ENCODE assay signal across 8 cellular contexts in the genomic region with DNA sequence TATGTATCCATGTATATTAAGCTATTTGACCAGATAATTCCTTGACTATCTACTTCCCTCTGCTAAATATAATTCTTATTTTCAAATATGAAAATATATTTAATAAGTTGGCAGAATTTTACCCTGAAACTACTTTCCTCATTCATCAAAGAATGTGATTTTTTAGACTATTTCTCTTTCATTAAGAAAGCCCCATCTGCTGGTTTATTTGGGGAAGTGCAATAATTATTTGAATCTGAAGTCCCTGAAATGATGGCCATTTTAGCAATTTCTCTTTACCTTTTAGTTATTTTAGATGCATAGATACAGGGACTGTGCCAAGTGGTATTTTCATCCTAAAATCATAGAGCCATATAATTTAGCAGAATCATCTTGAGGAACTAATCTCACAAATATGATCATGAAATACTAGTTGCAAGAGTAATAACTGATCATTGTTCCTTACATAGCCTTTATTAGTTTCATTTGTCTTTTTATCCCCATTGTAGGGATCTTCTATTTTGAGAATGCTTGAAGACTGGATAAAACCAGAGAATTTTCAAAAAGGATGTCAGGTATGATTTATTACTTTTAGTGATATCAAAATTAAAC. TPM values are rescaled to one million over a fixed set of nuclear protein-coding genes. Genes with fewer than 3 reads are reported as not detected.
A peak's percentile ranks its signal among the peaks of the same experiment; 100 is the strongest.
DNase-seq lines count a peak whose midpoint lies in the region; ATAC-seq and TF ChIP-seq lines count a peak whose summit lies in the region.

No MANE protein-coding gene starts in this region.

- H2BK15ac ChIP-seq in H9 (ENCODE audit: low read depth, low read length), result no peak overlapping the region

- no peak overlapping the region for H3K14ac ChIP-seq in H9 (ENCODE audit: insufficient read depth, low read length)

- no peak overlapping the region for H3K23ac ChIP-seq in H9 (ENCODE audit: insufficient read length, low read depth, low read length)

- H4K20me1 ChIP-seq in H9 (ENCODE audit: control insufficient read depth, insufficient read depth, insufficient read length), result no peaks in the 10 kb centered on the region

- no peak overlapping the region for H2BK120ac ChIP-seq in H9 (ENCODE audit: low read depth, low read length, poor library complexity, severe bottlenecking)

- H2AFZ ChIP-seq in H9 (ENCODE audit: low read length), result no peak overlapping the region

- H3K23me2 ChIP-seq in H9 (ENCODE audit: insufficient read length, low read depth, low read length, poor library complexity, severe bottlenecking), result no peaks in the 10 kb centered on the region

- H2AK5ac ChIP-seq in H9 (ENCODE audit: insufficient read length, low read length), result no peak overlapping the region

- CTCF ChIA-PET in CD4-positive, alpha-beta T cell (lab: Charles Lee), result interaction anchor here (1.0 to 3.2 kb wide), 2 partner anchors 509 to 517 kb away, joined by 4 to 13 read pairs; no protein-coding TSS in a partner anchor

- TF ChIP-seq CTCF in CD4-positive, alpha-beta T cell (IDR thresholded peaks at IDR 0.05), result peak; percentile 93
- TF ChIP-seq CTCF in H9 (conservative IDR thresholded peaks at IDR 0.05), result peak; percentile 76
- TF ChIP-seq CTCF in RWPE2 (IDR thresholded peaks at IDR 0.05; ENCODE audit: poor library complexity, severe bottlenecking), result peak; percentile 89

- H4K91ac ChIP-seq in H9 (ENCODE audit: insufficient read length, low read depth, low read length), result no peak overlapping the region

- H3K4me3 Mint-ChIP-seq in CD4-positive, alpha-beta T cell, result peak overlapping the region; percentile 91
- H3K4me3 Mint-ChIP-seq in H9, result no peak overlapping the region

- intact Hi-C loops in CD4-positive, alpha-beta T cell (cut with DNase I, micrococcal nuclease), result loop anchor here (1.0 to 5.0 kb wide), 4 partner anchors 303 to 1093 kb away; no protein-coding TSS in a partner anchor

- no peak overlapping the region for H4K8ac ChIP-seq in H9 (replicated peaks; ENCODE audit: insufficient read length, low read depth, low read length)

- no peak overlapping the region for H4K5ac ChIP-seq in H9 (ENCODE audit: insufficient read length, low read depth, low read length)

- no peak for ATAC-seq in CD4-positive, alpha-beta T cell (ENCODE audit: poor library complexity)
- ATAC-seq in RWPE2 (ENCODE audit: low read depth), result no peak
- ATAC-seq in GM19023 (IDR thresholded peaks at IDR 0.05; ENCODE audit: unreplicated experiment), result no peak

- no peak overlapping the region for H3K4me2 ChIP-seq in H9 (ENCODE audit: insufficient read depth, insufficient read length, low read length)

- H2BK12ac ChIP-seq in H9 (ENCODE audit: insufficient read length, low read depth, low read length), result no peak overlapping the region

- peaks cover 10% of the 10 kb centered on the region for H3K4me1 Mint-ChIP-seq in CD4-positive, alpha-beta T cell (ENCODE audit: low read depth)
- peaks cover 4 to 5% of the 10 kb centered on the region in 2 experiments for H3K4me1 Mint-ChIP-seq in H9

- peaks cover under 1% of the 10 kb centered on the region for H3K27me3 Mint-ChIP-seq in CD4-positive, alpha-beta T cell
- no peaks in the 10 kb centered on the region for H3K27me3 Mint-ChIP-seq in H9 (ENCODE audit: low read depth)

- no peak for DNase-seq in CD4-positive, alpha-beta T cell
- DNase-seq in H9 (no peak), RWPE2 (ENCODE audit: low spot score) (no peak), erythroblast (lab: John Stamatoyannopoulos, UW) (peak; percentile 30 to 54), putamen (ENCODE audit: low spot score) (peak; percentile 19), NCI-H146 treated with DMSO at 0.1 percent for 48 hours (lab: John Stamatoyannopoulos, UW; ENCODE audit: unreplicated experiment) (no peak)
- no peak for DNase-seq in stimulated activated CD4-positive, alpha-beta T cell treated with anti-CD3 and anti-CD28 coated beads, Interleukin-4, amount 100 ng/mL, for 24 hours

- no peak overlapping the region for H3K56ac ChIP-seq in H9 (ENCODE audit: insufficient read length, low read depth, low read length)

- H3K18ac ChIP-seq in H9 (ENCODE audit: insufficient read length, low read depth, low read length), result no peak overlapping the region

- H3K9ac ChIP-seq in H9 (ENCODE audit: extremely low read depth, insufficient read length, low read length), result no peak overlapping the region

- H3K4ac ChIP-seq in H9 (ENCODE audit: low read depth, low read length), result no peak overlapping the region

- no peaks in the 10 kb centered on the region for H3K9me3 Mint-ChIP-seq in CD4-positive, alpha-beta T cell
- H3K9me3 Mint-ChIP-seq in H9, result no peaks in the 10 kb centered on the region

- no peaks in the 10 kb centered on the region for H3K36me3 Mint-ChIP-seq in CD4-positive, alpha-beta T cell (ENCODE audit: low read depth)
- no peaks in the 10 kb centered on the region for H3K36me3 Mint-ChIP-seq in H9 (ENCODE audit: insufficient read depth in 1 of 3, low read depth in 3 of 3)

- H3K79me1 ChIP-seq in H9 (ENCODE audit: insufficient read depth, low read depth, low read length, poor library complexity, severe bottlenecking), result no peaks in the 10 kb centered on the region

- H3K27me3 ChIP-seq in CD4-positive, alpha-beta T cell (ENCODE audit: control insufficient read depth, insufficient read depth, low read length), result no peaks in the 10 kb centered on the region
- no peaks in the 10 kb centered on the region for H3K27me3 ChIP-seq in H9 (ENCODE audit: insufficient read depth, low read length)
- H3K27me3 ChIP-seq in RWPE2 (ENCODE audit: insufficient read depth, poor library complexity, severe bottlenecking), result no peaks in the 10 kb centered on the region

- POLR2A ChIA-PET in CD4-positive, alpha-beta T cell (lab: Charles Lee), result no interaction called here

- no peak for TF ChIP-seq POLR2A in erythroblast (IDR thresholded peaks at IDR 0.05; ENCODE audit: low read length)

- no peak overlapping the region for H3K4me3 ChIP-seq in RWPE2 (ENCODE audit: severe bottlenecking)

- no peak overlapping the region for H3K27ac ChIP-seq in CD4-positive, alpha-beta T cell (ENCODE audit: low read depth, low read length)
- H3K27ac ChIP-seq in H9 (ENCODE audit: insufficient read length, low read depth, low read length) (no peak overlapping the region), RWPE2 (ENCODE audit: poor library complexity, severe bottlenecking) (no peak overlapping the region)

- H3K4me1 ChIP-seq in H9 (ENCODE audit: insufficient read depth, low read length) (no peaks in the 10 kb centered on the region), RWPE2 (ENCODE audit: insufficient read depth, poor library complexity, severe bottlenecking) (no peaks in the 10 kb centered on the region)

- H3K27ac Mint-ChIP-seq in CD4-positive, alpha-beta T cell, result no peak overlapping the region
- no peak overlapping the region for H3K27ac Mint-ChIP-seq in H9

- no peak overlapping the region for H2BK5ac ChIP-seq in H9 (ENCODE audit: insufficient read length, low read length)

- no peaks in the 10 kb centered on the region for H3K79me2 ChIP-seq in H9 (ENCODE audit: insufficient read depth, low read length)

- no peak overlapping the region for H2BK20ac ChIP-seq in H9 (ENCODE audit: low read depth, low read length, poor library complexity, severe bottlenecking)

- no peaks in the 10 kb centered on the region for H3K9me3 ChIP-seq in CD4-positive, alpha-beta T cell (ENCODE audit: control insufficient read depth, low read length)
- H3K9me3 ChIP-seq in H9 (ENCODE audit: control insufficient read depth, low read depth, low read length), result no peaks in the 10 kb centered on the region
- no peaks in the 10 kb centered on the region for H3K9me3 ChIP-seq in RWPE2 (ENCODE audit: severe bottlenecking)

- H3T11ph ChIP-seq in H9 (ENCODE audit: low read length), result no peak overlapping the region

- no peaks in the 10 kb centered on the region for H3K36me3 ChIP-seq in RWPE2 (ENCODE audit: low read depth)

RNA-seq across cellular contexts. Expression of gene ENPEP, which starts 39.0 kb away (rescaled TPM):
- total RNA-seq in CD4-positive, alpha-beta T cell, result not detected
- total RNA-seq in H9 (2021), result 0.44 and 0.83 TPM in 2 replicates

Comparison
In these comparisons a context has a peak if more than half of its experiments do, and no peak if none do; other contexts are left out.
1. DNase-seq: peak in erythroblast (2 of 2) and putamen (single experiment); none in CD4-positive, alpha-beta T cell (0 of 10), H9 (single experiment), RWPE2 (single experiment), stimulated activated CD4-positive, alpha-beta T cell treated with anti-CD3 and anti-CD28 coated beads, Interleukin-4, amount 100 ng/mL, for 24 hours (single experiment) and NCI-H146 treated with DMSO at 0.1 percent for 48 hours (single experiment).
2. Peak in every context shown above with its lines, with median percentiles within 50 percentile points of each other: CTCF ChIP-seq.